18 cellular contexts compared by ENCODE assay signal in genomic region chr3:61853912-61854311, GRCh38.
DNase-seq lines count a peak whose midpoint lies in the region; ATAC-seq and TF ChIP-seq lines count a peak whose summit lies in the region.
"Had no signal": no experiment of that assay in that cellular context is flagged by ENCODE, and none has a peak within 500 bp of the region (broad histone marks: within the 10 kb centered on the region; RNA-seq: fewer than 3 reads in every experiment).

No MANE protein-coding gene starts in this region.

- no peaks in the 10 kb centered on the region for H3K36me3 ChIP-seq in osteoblast (ENCODE audit: insufficient read depth, low read length)

- no peaks in the 10 kb centered on the region for H3K9me3 ChIP-seq in osteoblast (ENCODE audit: low read depth, low read length)

- H2AFZ ChIP-seq in osteoblast (ENCODE audit: low read length) = peak overlapping the region; percentile 9
- H2AFZ ChIP-seq: GM23248, PC-9 had no signal

- H3K4me3 ChIP-seq in osteoblast (ENCODE audit: insufficient read depth, low read length) = no peak overlapping the region
- H3K4me3 ChIP-seq: GM23248, PC-9 had no signal

- no peaks in the 10 kb centered on the region for H3K27me3 ChIP-seq in osteoblast (ENCODE audit: insufficient read depth, low read length)

- no peak overlapping the region for H3K4me2 ChIP-seq in osteoblast (ENCODE audit: insufficient read depth, low read length)
- H3K4me2 ChIP-seq: KMS-11, PC-9 had no signal

- H3K27ac ChIP-seq in osteoblast (ENCODE audit: low read depth, low read length) = no peak overlapping the region
- H3K27ac ChIP-seq: GM23248, HL-60, KMS-11, PC-9 had no signal

- no peak for TF ChIP-seq CTCF in osteoblast (IDR thresholded peaks at IDR 0.05; ENCODE audit: extremely low read depth, low read depth, low read length)

- DNase-seq in EH (ENCODE audit: low read depth) (peak; percentile 32), SW480 (ENCODE audit: low spot score) (peak; percentile 12), fibroblast of peridontal ligament (ENCODE audit: extremely low read depth) (peak; percentile 11), osteoblast (ENCODE audit: insufficient read length, low spot score, missing footprints) (no peak), putamen (ENCODE audit: low spot score) (no peak), nucleus accumbens (lab: John Stamatoyannopoulos, UW) (no peak)
- no peak for DNase-seq in stimulated activated CD4-positive, alpha-beta T cell treated with anti-CD3 and anti-CD28 coated beads, Interleukin-2, amount 100 ng/mL, for 24 hours
- DNase-seq: CD4-positive, CD25-positive, alpha-beta regulatory T cell; DMS53; GM23248; NCI-H187 treated with DMSO at 0.1 percent for 48 hours; NCI-H2171; NCI-H446 treated with DMSO at 0.1 percent for 48 hours; NCI-H748 treated with DMSO at 0.1 percent for 48 hours; PC-9 had no signal

- H4K20me1 ChIP-seq in osteoblast (ENCODE audit: insufficient read depth, low read length) = peaks cover 13% of the 10 kb centered on the region

- peaks cover 7% of the 10 kb centered on the region for H3K4me1 ChIP-seq in osteoblast (ENCODE audit: insufficient read depth, low read length)

- ATAC-seq in HG02981 (IDR thresholded peaks at IDR 0.05; ENCODE audit: unreplicated experiment) = no peak

- H3K79me2 ChIP-seq in osteoblast (ENCODE audit: insufficient read depth, low read length) = peaks cover 40% of the 10 kb centered on the region

Comparison
In these comparisons a context has a peak if more than half of its experiments do, and no peak if none do; other contexts are left out.
1. DNase-seq: peak in EH (single experiment), SW480 (single experiment) and fibroblast of peridontal ligament (single experiment); none in osteoblast (single experiment), stimulated activated CD4-positive, alpha-beta T cell treated with anti-CD3 and anti-CD28 coated beads, Interleukin-2, amount 100 ng/mL, for 24 hours (0 of 2), putamen (single experiment) and nucleus accumbens (0 of 56).